Comparison of ENCODE assay signal across 22 cellular contexts in the genomic region with DNA sequence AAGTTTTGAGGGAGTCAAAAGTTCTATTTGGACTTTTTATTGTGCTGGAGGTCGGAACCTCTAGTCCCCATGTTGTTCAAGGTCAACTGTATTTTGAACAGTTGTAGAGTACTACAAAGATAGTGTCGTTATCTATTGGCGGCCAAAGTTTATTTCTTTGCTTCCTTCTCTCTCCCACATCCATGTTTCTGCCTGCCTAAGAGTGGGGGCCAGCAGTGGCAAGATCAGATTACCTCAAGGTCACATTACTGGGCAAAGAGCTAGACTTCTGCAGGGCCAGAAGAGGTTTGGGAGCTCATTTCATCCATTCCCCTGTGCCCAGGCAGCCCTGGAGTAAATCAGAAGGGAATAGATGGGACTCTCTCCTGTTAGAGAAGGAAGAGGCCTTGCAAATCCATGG.
DNase-seq lines count a peak whose midpoint lies in the region; ATAC-seq and TF ChIP-seq lines count a peak whose summit lies in the region.
"Had no signal": no experiment of that assay in that cellular context is flagged by ENCODE, and none has a peak within 500 bp of the region (broad histone marks: within the 10 kb centered on the region; RNA-seq: fewer than 3 reads in every experiment).

No MANE protein-coding gene starts in this region.

- no peak overlapping the region for H3K4me3 ChIP-seq in heart right ventricle
- H3K4me3 ChIP-seq in hepatocyte = no peak overlapping the region
- H3K4me3 ChIP-seq in foreskin fibroblast (ENCODE audit: low read depth in 1 of 2, low read length in 2 of 2) = no peak overlapping the region
- H3K4me3 ChIP-seq: breast epithelium, mucosa of descending colon, thoracic aorta had no signal

- peak overlapping the region; percentile 22 for H3K4me2 ChIP-seq in hepatocyte

- H3K27me3 ChIP-seq in heart right ventricle (no peaks in the 10 kb centered on the region), hepatocyte (no peaks in the 10 kb centered on the region)
- H3K27me3 ChIP-seq: breast epithelium, foreskin keratinocyte had no signal

- H3K4me1 ChIP-seq in heart right ventricle (peaks cover 10 to 89% (median 75%) of the 10 kb centered on the region in 9 donors), hepatocyte (ENCODE audit: insufficient read depth) (peaks cover 49% of the 10 kb centered on the region)
- H3K4me1 ChIP-seq: breast epithelium had no signal

- H3K4me1 Mint-ChIP-seq in nephron progenitor cell (peaks cover 65% of the 10 kb centered on the region), type B pancreatic cell (ENCODE audit: unreplicated experiment) (peaks cover 53% of the 10 kb centered on the region)
- H3K4me1 Mint-ChIP-seq: activated CD4-positive, alpha-beta memory T cell treated with anti-CD3 and anti-CD28 coated beads, Interleukin-2, amount 10 ng/mL, durations not matched to agents 7 days and 5 days; activated naive CD4-positive, alpha-beta T cell treated with anti-CD3 and anti-CD28 coated beads, Interleukin-2, amount 10 ng/mL, durations not matched to agents 7 days and 5 days; CD8-positive, alpha-beta memory T cell had no signal

- H3K9me3 ChIP-seq in heart right ventricle = no peaks in the 10 kb centered on the region
- H3K9me3 ChIP-seq in hepatocyte (ENCODE audit: low read depth) = no peaks in the 10 kb centered on the region
- H3K9me3 ChIP-seq: breast epithelium, mucosa of descending colon, thoracic aorta had no signal

- H3K79me2 ChIP-seq in hepatocyte = peaks cover 77% of the 10 kb centered on the region

- H3K27me3 Mint-ChIP-seq in nephron progenitor cell (ENCODE audit: low read depth, poor library complexity) (no peaks in the 10 kb centered on the region), type B pancreatic cell (no peaks in the 10 kb centered on the region)
- H3K27me3 Mint-ChIP-seq: activated naive CD4-positive, alpha-beta T cell treated with anti-CD3 and anti-CD28 coated beads, Interleukin-2, amount 10 ng/mL, durations not matched to agents 7 days and 5 days; CD8-positive, alpha-beta memory T cell had no signal

- H4K20me1 ChIP-seq in hepatocyte (ENCODE audit: insufficient read depth, poor library complexity, severe bottlenecking) = peaks cover 5% of the 10 kb centered on the region

- WGBS in heart right ventricle, 2 donors = 50 to 55% methylated on average over 3 of the region's 3 CpGs
- 67% methylated on average over 3 of the region's 3 CpGs for WGBS in hepatocyte (ENCODE audit: low lambda C conversion rate, missing lambda C conversion rate)

- ATAC-seq in heart right ventricle (no peak), Right ventricle myocardium superior (ENCODE audit: poor library complexity) (no peak), GM19455 (IDR thresholded peaks at IDR 0.05; ENCODE audit: unreplicated experiment) (no peak)
- ATAC-seq: foreskin keratinocyte had no signal

- H3K27ac ChIP-seq in heart right ventricle = peak overlapping the region in 9 of 10 donors; percentile 51 to 83 (median 74)
- peak overlapping the region; percentile 93 for H3K27ac ChIP-seq in hepatocyte
- H3K27ac ChIP-seq: foreskin keratinocyte, thoracic aorta had no signal

- H3K36me3 ChIP-seq in heart right ventricle = peaks cover 0 to 97% (median 47%) of the 10 kb centered on the region in 9 donors
- H3K36me3 ChIP-seq in hepatocyte (replicated peaks; ENCODE audit: insufficient read depth, low read depth) = no peaks in the 10 kb centered on the region
- H3K36me3 ChIP-seq: breast epithelium had no signal

- H3K27ac Mint-ChIP-seq in nephron progenitor cell (peak overlapping the region; percentile 73), type B pancreatic cell (peak overlapping the region; percentile 64)
- H3K27ac Mint-ChIP-seq: activated CD4-positive, alpha-beta memory T cell treated with anti-CD3 and anti-CD28 coated beads, Interleukin-2, amount 10 ng/mL, durations not matched to agents 7 days and 5 days; activated naive CD4-positive, alpha-beta T cell treated with anti-CD3 and anti-CD28 coated beads, Interleukin-2, amount 10 ng/mL, durations not matched to agents 7 days and 5 days; CD8-positive, alpha-beta memory T cell had no signal

- intact Hi-C loops in heart right ventricle (cut with DNase I) = loop anchor here in 4 of 10 donors (5.0 to 10.0 kb wide), 4 partner anchors 42 to 128 kb away; partner anchors contain the start of gene PLPP3 (in 3 of the 4)
- intact Hi-C loops in Right ventricle myocardium superior (cut with DNase I) = loop anchor here (5.0 kb wide), 1 partner anchor 72 kb away; the partner anchor contains the start of gene PLPP3

- peaks cover 3% of the 10 kb centered on the region for H3K9me3 Mint-ChIP-seq in nephron progenitor cell
- H3K9me3 Mint-ChIP-seq in type B pancreatic cell = peaks cover 4% of the 10 kb centered on the region
- H3K9me3 Mint-ChIP-seq: activated CD4-positive, alpha-beta memory T cell treated with anti-CD3 and anti-CD28 coated beads, Interleukin-2, amount 10 ng/mL, durations not matched to agents 7 days and 5 days; activated naive CD4-positive, alpha-beta T cell treated with anti-CD3 and anti-CD28 coated beads, Interleukin-2, amount 10 ng/mL, durations not matched to agents 7 days and 5 days had no signal

- H3K36me3 Mint-ChIP-seq in nephron progenitor cell (ENCODE audit: low read depth) (peaks cover 76% of the 10 kb centered on the region), type B pancreatic cell (peaks cover 77% of the 10 kb centered on the region)
- H3K36me3 Mint-ChIP-seq: activated naive CD4-positive, alpha-beta T cell treated with anti-CD3 and anti-CD28 coated beads, Interleukin-2, amount 10 ng/mL, durations not matched to agents 7 days and 5 days; CD8-positive, alpha-beta memory T cell had no signal

- H3K4me3 Mint-ChIP-seq in nephron progenitor cell (peak overlapping the region; percentile 8), type B pancreatic cell (no peak overlapping the region)
- H3K4me3 Mint-ChIP-seq: activated CD4-positive, alpha-beta memory T cell treated with anti-CD3 and anti-CD28 coated beads, Interleukin-2, amount 10 ng/mL, durations not matched to agents 7 days and 5 days; activated naive CD4-positive, alpha-beta T cell treated with anti-CD3 and anti-CD28 coated beads, Interleukin-2, amount 10 ng/mL, durations not matched to agents 7 days and 5 days; CD8-positive, alpha-beta memory T cell had no signal

- H3K9me2 ChIP-seq in hepatocyte (replicated peaks; ENCODE audit: insufficient read depth) = no peaks in the 10 kb centered on the region

- TF ChIP-seq CTCF in heart right ventricle (IDR thresholded peaks at IDR 0.05) (no peak), hepatocyte (IDR thresholded peaks at IDR 0.05; ENCODE audit: poor library complexity) (no peak), nephron progenitor cell (IDR thresholded peaks at IDR 0.05) (no peak), type B pancreatic cell (conservative IDR thresholded peaks at IDR 0.05) (no peak), foreskin fibroblast (IDR thresholded peaks at IDR 0.05; ENCODE audit: low read depth, low read length) (no peak)

- no peak overlapping the region for H2AFZ ChIP-seq in hepatocyte

- DNase-seq in heart right ventricle (no peak), Right ventricle myocardium superior (no peak), hepatocyte (ENCODE audit: low spot score) (no peak), nephron progenitor cell (no peak), type B pancreatic cell (ENCODE audit: extremely low spot score, unreplicated experiment) (no peak), GDM1 (lab: John Stamatoyannopoulos, UW) (no peak), foreskin fibroblast (no peak)
- DNase-seq: activated CD4-positive, alpha-beta memory T cell treated with anti-CD3 and anti-CD28 coated beads, Interleukin-2, amount 10 ng/mL, durations not matched to agents 7 days and 5 days; activated CD8-positive, alpha-beta memory T cell treated with anti-CD3 and anti-CD28 coated beads, Interleukin-2, amount 50 U/mL, for 48 hours; activated naive CD4-positive, alpha-beta T cell treated with anti-CD3 and anti-CD28 coated beads, Interleukin-2, amount 10 ng/mL, durations not matched to agents 7 days and 5 days; AML-193; amniotic stem cell; CD8-positive, alpha-beta memory T cell; effector memory CD4-positive, alpha-beta T cell; foreskin keratinocyte; NCI-H1105; NCI-H1930; stimulated activated naive CD4-positive, alpha-beta T cell treated with Interleukin-2 at 50 U/mL for 16 hours had no signal
